Comparison of ENCODE assay signal across 9 cellular contexts in genomic region chr17:73307130-73307529, GRCh38. TPM values are rescaled to one million over a fixed set of nuclear protein-coding genes. Genes with fewer than 3 reads are reported as not detected.
DNase-seq lines count a peak whose midpoint lies in the region; ATAC-seq and TF ChIP-seq lines count a peak whose summit lies in the region.
"Had no signal": no experiment of that assay in that cellular context is flagged by ENCODE, and none has a peak within 500 bp of the region (broad histone marks: within the 10 kb centered on the region; RNA-seq: fewer than 3 reads in every experiment).

No MANE protein-coding gene starts in this region.

- BruUV-seq in Calu3 (replicated peaks; lab: Mats Ljungman, UMichigan) = no TSS peak

- 33 to 65% methylated on average over 8 to 9 of the region's 9 CpGs for WGBS in sigmoid colon, 2 donors

- H3K27ac ChIP-seq in Peyer's patch (peak overlapping the region; percentile 52 to 99 (median 98)), sigmoid colon (peak overlapping the region; percentile 99 to 100 (median 100))

- H3K9me3 ChIP-seq in Peyer's patch (no peaks in the 10 kb centered on the region), sigmoid colon (no peaks in the 10 kb centered on the region)

- H3K4me3 Mint-ChIP-seq in Calu3 (ENCODE audit: low read depth, unreplicated experiment) = peak overlapping the region; percentile 40

- H3K9me3 Mint-ChIP-seq in Calu3 (ENCODE audit: low read depth, unreplicated experiment) = no peaks in the 10 kb centered on the region

- DNase-seq in Calu3 (peak; percentile 61), Peyer's patch (peak in 1 of 3 donors; percentile 62), left ventricle myocardium superior (peak; percentile 73), sigmoid colon (peak; percentile 87), ecto neural progenitor cell (ENCODE audit: low spot score) (no peak)
- DNase-seq in stimulated activated naive CD4-positive, alpha-beta T cell (lab: John Stamatoyannopoulos, UW) = no peak

- no peak for TF ChIP-seq EP300 in sigmoid colon (IDR thresholded peaks at IDR 0.05)

- intact Hi-C loops in Calu3 (cut with micrococcal nuclease; ENCODE audit: unreplicated experiment) (loop anchor here (5.0 kb wide), 1 partner anchor 65 kb away; no protein-coding TSS in a partner anchor), left ventricle myocardium superior (cut with micrococcal nuclease) (no loop called here), sigmoid colon (cut with DNase I) (no loop called here)

- no peaks in the 10 kb centered on the region for H3K36me3 ChIP-seq in Peyer's patch
- no peaks in the 10 kb centered on the region for H3K36me3 ChIP-seq in sigmoid colon

- H3K27me3 Mint-ChIP-seq in Calu3 (ENCODE audit: unreplicated experiment) = no peaks in the 10 kb centered on the region

- peak overlapping the region; percentile 69 for H3K27ac Mint-ChIP-seq in Calu3 (ENCODE audit: unreplicated experiment)

- no peak for TF ChIP-seq CTCF in Calu3 (IDR thresholded peaks at IDR 0.05; ENCODE audit: unreplicated experiment)
- TF ChIP-seq CTCF in Peyer's patch (IDR thresholded peaks at IDR 0.05) = no peak
- TF ChIP-seq CTCF in sigmoid colon (IDR thresholded peaks at IDR 0.05) = no peak

- TF ChIP-seq POLR2A in Peyer's patch (IDR thresholded peaks at IDR 0.05) = no peak
- no peak for TF ChIP-seq POLR2A in sigmoid colon (IDR thresholded peaks at IDR 0.05)

- H3K4me1 Mint-ChIP-seq in Calu3 (ENCODE audit: low read depth, unreplicated experiment) = peaks cover 60% of the 10 kb centered on the region

- H3K27me3 ChIP-seq in Peyer's patch = no peaks in the 10 kb centered on the region
- H3K27me3 ChIP-seq in sigmoid colon = no peaks in the 10 kb centered on the region

- peaks cover 9 to 54% (median 13%) of the 10 kb centered on the region in 4 donors for H3K4me1 ChIP-seq in Peyer's patch
- H3K4me1 ChIP-seq in sigmoid colon = peaks cover 0 to 78% (median 77%) of the 10 kb centered on the region in 4 donors

- peak overlapping the region in 1 of 4 donors; percentile 93 for H3K4me3 ChIP-seq in Peyer's patch
- H3K4me3 ChIP-seq in sigmoid colon = no peak overlapping the region

- CTCF ChIA-PET in Calu3 (lab: Charles Lee) = interaction anchor here (0.6 to 3.1 kb wide), 6 partner anchors 11 to 105 kb away, joined by 3 to 12 read pairs (median 4); partner anchors contain the start of gene CPSF4L

- ATAC-seq in left ventricle myocardium superior = no peak
- no peak for ATAC-seq in HG03442 (IDR thresholded peaks at IDR 0.05; ENCODE audit: unreplicated experiment)
- ATAC-seq in GM18519 (IDR thresholded peaks at IDR 0.05; ENCODE audit: low FRiP score, unreplicated experiment) = no peak

- peaks cover 55% of the 10 kb centered on the region for H3K36me3 Mint-ChIP-seq in Calu3 (ENCODE audit: insufficient read depth, unreplicated experiment)

RNA-seq across cellular contexts. Expression of gene CDC42EP4, which starts 4.7 kb away (rescaled TPM):
- total RNA-seq in Calu3 (2022) = 50.2 and 60.1 TPM in 2 replicates
- total RNA-seq in Peyer's patch = 100 to 1,000 TPM in 2 of 4 donors, 10 to 100 TPM in 2; 33.8 to 127 (median 97.8) TPM
- 51.4 TPM for total RNA-seq in left ventricle myocardium superior
- 10 to 100 TPM; 68.1 to 87.6 (median 76.0) TPM for total RNA-seq in sigmoid colon
- 10 to 100 TPM; 44.0 to 57.3 (median 46.2) TPM for polyA plus RNA-seq in sigmoid colon

RNA-seq across cellular contexts. Expression of gene CPSF4L, which starts 45.5 kb away (rescaled TPM):
- total RNA-seq in Calu3 (2022) = not detected in 2 replicates
- total RNA-seq in Peyer's patch = not detected
- not detected for total RNA-seq in left ventricle myocardium superior
- total RNA-seq in sigmoid colon = not detected
- not detected for polyA plus RNA-seq in sigmoid colon
- total RNA-seq: pulmonary artery endothelial cell had no signal

Comparison
In these comparisons a context has a peak if more than half of its experiments do, and no peak if none do; other contexts are left out.
1. DNase-seq: peak in Calu3 (single experiment), left ventricle myocardium superior (single experiment) and sigmoid colon (single experiment); none in ecto neural progenitor cell (single experiment) and stimulated activated naive CD4-positive, alpha-beta T cell (0 of 6).